15 cellular contexts compared by ENCODE assay signal in genomic region chr1:107623431-107623830, GRCh38.
DNase-seq lines count a peak whose midpoint lies in the region; ATAC-seq, FAIRE-seq and TF ChIP-seq lines count a peak whose summit lies in the region.
"Had no signal": no experiment of that assay in that cellular context is flagged by ENCODE, and none has a peak within 500 bp of the region (broad histone marks: within the 10 kb centered on the region; RNA-seq: fewer than 3 reads in every experiment).

No MANE protein-coding gene starts in this region.

- TF ChIP-seq CTCF in activated CD8-positive, alpha-beta T cell treated with anti-CD3 and anti-CD28 coated beads for 36 hours (IDR thresholded peaks at IDR 0.05) = no peak
- no peak for TF ChIP-seq CTCF in KMS-11 (conservative IDR thresholded peaks at IDR 0.05; ENCODE audit: low read depth, low read length)
- no peak for TF ChIP-seq CTCF in RWPE1 (conservative IDR thresholded peaks at IDR 0.05; ENCODE audit: low read depth)
- TF ChIP-seq CTCF in foreskin keratinocyte (conservative IDR thresholded peaks at IDR 0.05) = no peak
- no peak for TF ChIP-seq CTCF in kidney (IDR thresholded peaks at IDR 0.05; ENCODE audit: borderline replicate concordance, extremely low read depth, insufficient read depth)

- H4K20me1 ChIP-seq in KMS-11 (ENCODE audit: insufficient read depth) = no peaks in the 10 kb centered on the region

- H3K79me2 ChIP-seq in KMS-11 (ENCODE audit: insufficient read depth, low read depth) = no peaks in the 10 kb centered on the region

- peak; percentile 7 for ATAC-seq in activated CD8-positive, alpha-beta T cell treated with anti-CD3 and anti-CD28 coated beads for 36 hours
- ATAC-seq in activated CD8-positive, alpha-beta T cell treated with anti-CD3 and anti-CD28 coated beads, Interleukin-2, amount 10 ng/mL, durations not matched to agents 7 days and 5 days = no peak
- peak; percentile 75 for ATAC-seq in foreskin keratinocyte
- no peak for ATAC-seq in activated CD4-positive, alpha-beta T cell treated with anti-CD3 and anti-CD28 coated beads for 36 hours
- ATAC-seq: HCT116 had no signal

- POLR2A ChIA-PET in activated CD8-positive, alpha-beta T cell treated with anti-CD3 and anti-CD28 coated beads for 36 hours (lab: Charles Lee) = no interaction called here
- POLR2A ChIA-PET in activated CD8-positive, alpha-beta T cell treated with anti-CD3 and anti-CD28 coated beads, Interleukin-2, amount 10 ng/mL, durations not matched to agents 7 days and 5 days (lab: Charles Lee) = no interaction called here
- POLR2A ChIA-PET in RWPE1 (lab: Yijun Ruan, JAX; ENCODE audit: low non-redundant PET) = no interaction called here
- POLR2A ChIA-PET in activated CD4-positive, alpha-beta T cell treated with anti-CD3 and anti-CD28 coated beads for 36 hours (lab: Charles Lee) = no interaction called here

- H3K4me2 ChIP-seq in KMS-11 = peak overlapping the region; percentile 76

- H3K27me3 ChIP-seq in KMS-11 (ENCODE audit: insufficient read depth, low read depth) (no peaks in the 10 kb centered on the region), foreskin keratinocyte (no peaks in the 10 kb centered on the region)

- peaks cover 42% of the 10 kb centered on the region for H3K4me1 ChIP-seq in KMS-11 (ENCODE audit: low read depth, poor library complexity, severe bottlenecking)
- H3K4me1 ChIP-seq in foreskin keratinocyte = peaks cover 18% of the 10 kb centered on the region
- no peaks in the 10 kb centered on the region for H3K4me1 ChIP-seq in kidney (ENCODE audit: control insufficient read depth in 1 of 2, insufficient read depth in 1 of 2, low read depth in 1 of 2, low read length in 2 of 2)

- no peak overlapping the region for H3K4me3 Mint-ChIP-seq in activated CD8-positive, alpha-beta T cell treated with anti-CD3 and anti-CD28 coated beads for 36 hours
- no peak overlapping the region for H3K4me3 Mint-ChIP-seq in activated CD8-positive, alpha-beta T cell treated with anti-CD3 and anti-CD28 coated beads, Interleukin-2, amount 10 ng/mL, durations not matched to agents 7 days and 5 days
- H3K4me3 Mint-ChIP-seq in activated CD4-positive, alpha-beta T cell treated with anti-CD3 and anti-CD28 coated beads for 36 hours = no peak overlapping the region
- H3K4me3 Mint-ChIP-seq: CD4-positive, CD25-positive, alpha-beta regulatory T cell had no signal

- H3K9me3 Mint-ChIP-seq in activated CD8-positive, alpha-beta T cell treated with anti-CD3 and anti-CD28 coated beads for 36 hours = no peaks in the 10 kb centered on the region
- H3K9me3 Mint-ChIP-seq in activated CD8-positive, alpha-beta T cell treated with anti-CD3 and anti-CD28 coated beads, Interleukin-2, amount 10 ng/mL, durations not matched to agents 7 days and 5 days (ENCODE audit: insufficient read depth) = no peaks in the 10 kb centered on the region
- H3K9me3 Mint-ChIP-seq in activated CD4-positive, alpha-beta T cell treated with anti-CD3 and anti-CD28 coated beads for 36 hours (ENCODE audit: low read depth) = no peaks in the 10 kb centered on the region

- H3K27ac Mint-ChIP-seq in activated CD8-positive, alpha-beta T cell treated with anti-CD3 and anti-CD28 coated beads for 36 hours = no peak overlapping the region
- no peak overlapping the region for H3K27ac Mint-ChIP-seq in activated CD8-positive, alpha-beta T cell treated with anti-CD3 and anti-CD28 coated beads, Interleukin-2, amount 10 ng/mL, durations not matched to agents 7 days and 5 days
- H3K27ac Mint-ChIP-seq in activated CD4-positive, alpha-beta T cell treated with anti-CD3 and anti-CD28 coated beads for 36 hours = no peak overlapping the region
- H3K27ac Mint-ChIP-seq: CD4-positive, CD25-positive, alpha-beta regulatory T cell had no signal

- no peaks in the 10 kb centered on the region for H3K9me3 ChIP-seq in kidney (ENCODE audit: control insufficient read depth in 1 of 2, low read length in 2 of 2)

- H3K9ac ChIP-seq in KMS-11 (no peak overlapping the region), kidney (ENCODE audit: low read length in 2 of 2) (no peak overlapping the region)

- intact Hi-C loops in activated CD8-positive, alpha-beta T cell treated with anti-CD3 and anti-CD28 coated beads for 36 hours (cut with micrococcal nuclease) = no loop called here
- intact Hi-C loops in kidney (cut with DNase I) = no loop called here
- intact Hi-C loops in activated CD4-positive, alpha-beta T cell treated with anti-CD3 and anti-CD28 coated beads for 36 hours (cut with DNase I, micrococcal nuclease) = no loop called here

- H2AFZ ChIP-seq in KMS-11 (ENCODE audit: low read depth) = no peak overlapping the region

- H3K4me1 Mint-ChIP-seq in activated CD8-positive, alpha-beta T cell treated with anti-CD3 and anti-CD28 coated beads for 36 hours (ENCODE audit: low read depth) = peaks cover 36% of the 10 kb centered on the region
- H3K4me1 Mint-ChIP-seq in activated CD8-positive, alpha-beta T cell treated with anti-CD3 and anti-CD28 coated beads, Interleukin-2, amount 10 ng/mL, durations not matched to agents 7 days and 5 days (ENCODE audit: low read depth) = peaks cover 18% of the 10 kb centered on the region
- H3K4me1 Mint-ChIP-seq in activated CD4-positive, alpha-beta T cell treated with anti-CD3 and anti-CD28 coated beads for 36 hours = peaks cover 13% of the 10 kb centered on the region

- CTCF ChIA-PET in activated CD8-positive, alpha-beta T cell treated with anti-CD3 and anti-CD28 coated beads for 36 hours (lab: Charles Lee) = no interaction called here
- CTCF ChIA-PET in activated CD8-positive, alpha-beta T cell treated with anti-CD3 and anti-CD28 coated beads, Interleukin-2, amount 10 ng/mL, durations not matched to agents 7 days and 5 days (lab: Charles Lee) = no interaction called here
- CTCF ChIA-PET in RWPE1 (lab: Yijun Ruan, JAX) = no interaction called here
- CTCF ChIA-PET in activated CD4-positive, alpha-beta T cell treated with anti-CD3 and anti-CD28 coated beads for 36 hours (lab: Charles Lee) = no interaction called here

- H3K36me3 Mint-ChIP-seq in activated CD8-positive, alpha-beta T cell treated with anti-CD3 and anti-CD28 coated beads for 36 hours (ENCODE audit: low read depth) = peaks cover 5% of the 10 kb centered on the region
- no peaks in the 10 kb centered on the region for H3K36me3 Mint-ChIP-seq in activated CD8-positive, alpha-beta T cell treated with anti-CD3 and anti-CD28 coated beads, Interleukin-2, amount 10 ng/mL, durations not matched to agents 7 days and 5 days (ENCODE audit: low read depth)
- peaks cover 1% of the 10 kb centered on the region for H3K36me3 Mint-ChIP-seq in activated CD4-positive, alpha-beta T cell treated with anti-CD3 and anti-CD28 coated beads for 36 hours (ENCODE audit: low read depth)

- H3K36me3 ChIP-seq in KMS-11 (ENCODE audit: insufficient read depth) (no peaks in the 10 kb centered on the region), kidney (ENCODE audit: control insufficient read depth in 1 of 2, insufficient read depth in 2 of 2, low read length in 2 of 2) (no peaks in the 10 kb centered on the region)

- H3K4me3 ChIP-seq in KMS-11 (IDR thresholded peaks at IDR 0.05; ENCODE audit: insufficient read depth, low read depth, low read length) (no peak overlapping the region), kidney (ENCODE audit: low read length in 2 of 2) (no peak overlapping the region)

- FAIRE-seq in kidney (lab: Jason Lieb, UNC) = no peak
- FAIRE-seq: GM19239 had no signal

- DNase-seq in activated CD8-positive, alpha-beta T cell treated with anti-CD3 and anti-CD28 coated beads for 36 hours = no peak
- no peak for DNase-seq in activated CD8-positive, alpha-beta T cell treated with anti-CD3 and anti-CD28 coated beads, Interleukin-2, amount 10 ng/mL, durations not matched to agents 7 days and 5 days
- peak; percentile 5 for DNase-seq in RWPE1 (ENCODE audit: low spot score)
- DNase-seq in foreskin keratinocyte = peak; percentile 38 to 69
- no peak for DNase-seq in kidney
- no peak for DNase-seq in NCI-H2196 (lab: John Stamatoyannopoulos, UW; ENCODE audit: unreplicated experiment)
- DNase-seq in activated CD4-positive, alpha-beta T cell treated with anti-CD3 and anti-CD28 coated beads for 36 hours = no peak
- DNase-seq: CD4-positive, CD25-positive, alpha-beta regulatory T cell; DMS53; GF-D8 had no signal

- no peaks in the 10 kb centered on the region for H3K27me3 Mint-ChIP-seq in activated CD8-positive, alpha-beta T cell treated with anti-CD3 and anti-CD28 coated beads for 36 hours
- H3K27me3 Mint-ChIP-seq in activated CD8-positive, alpha-beta T cell treated with anti-CD3 and anti-CD28 coated beads, Interleukin-2, amount 10 ng/mL, durations not matched to agents 7 days and 5 days (ENCODE audit: low read depth) = no peaks in the 10 kb centered on the region
- no peaks in the 10 kb centered on the region for H3K27me3 Mint-ChIP-seq in activated CD4-positive, alpha-beta T cell treated with anti-CD3 and anti-CD28 coated beads for 36 hours
- H3K27me3 Mint-ChIP-seq: CD4-positive, CD25-positive, alpha-beta regulatory T cell had no signal

- H3K27ac ChIP-seq in KMS-11 (no peak overlapping the region), RWPE1 (no peak overlapping the region), foreskin keratinocyte (peak overlapping the region; percentile 45), kidney (ENCODE audit: low read depth in 2 of 2, low read length in 2 of 2) (no peak overlapping the region)
- H3K27ac ChIP-seq: 22Rv1, HL-60 had no signal

Comparison
In these comparisons a context has a peak if more than half of its experiments do, and no peak if none do; other contexts are left out.
1. ATAC-seq: peak in activated CD8-positive, alpha-beta T cell treated with anti-CD3 and anti-CD28 coated beads for 36 hours (single experiment) and foreskin keratinocyte (single experiment); none in activated CD8-positive, alpha-beta T cell treated with anti-CD3 and anti-CD28 coated beads, Interleukin-2, amount 10 ng/mL, durations not matched to agents 7 days and 5 days (single experiment) and activated CD4-positive, alpha-beta T cell treated with anti-CD3 and anti-CD28 coated beads for 36 hours (single experiment).
2. DNase-seq: peak in RWPE1 (single experiment) and foreskin keratinocyte (2 of 2); none in activated CD8-positive, alpha-beta T cell treated with anti-CD3 and anti-CD28 coated beads for 36 hours (single experiment), activated CD8-positive, alpha-beta T cell treated with anti-CD3 and anti-CD28 coated beads, Interleukin-2, amount 10 ng/mL, durations not matched to agents 7 days and 5 days (single experiment), kidney (single experiment), NCI-H2196 (single experiment) and activated CD4-positive, alpha-beta T cell treated with anti-CD3 and anti-CD28 coated beads for 36 hours (single experiment).